In the genomic region with DNA sequence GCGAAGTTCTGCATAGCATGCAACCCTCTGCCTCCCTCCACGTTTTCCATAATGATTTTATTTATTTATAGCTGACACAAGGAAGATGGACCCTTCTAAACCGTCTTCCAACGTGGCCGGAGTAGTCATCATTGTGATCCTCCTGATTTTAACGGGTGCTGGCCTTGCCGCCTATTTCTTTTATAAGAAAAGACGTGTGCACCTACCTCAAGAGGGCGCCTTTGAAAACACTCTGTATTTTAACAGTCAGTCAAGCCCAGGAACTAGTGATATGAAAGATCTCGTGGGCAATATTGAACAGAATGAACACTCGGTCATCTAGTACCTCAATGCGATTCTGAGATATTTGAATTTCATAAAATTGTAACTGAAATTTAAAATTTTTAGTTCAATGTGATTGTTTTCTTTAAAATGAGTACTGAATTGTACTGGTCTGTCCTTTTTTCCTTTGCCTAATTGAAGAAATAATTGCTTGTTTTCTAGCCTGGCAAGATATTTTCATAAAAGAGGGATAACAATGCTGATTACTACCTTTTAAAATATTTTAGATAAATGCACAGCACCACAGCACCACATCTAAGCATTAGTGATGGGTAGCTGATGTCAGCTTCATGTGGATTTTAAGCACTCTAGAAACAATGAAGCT, we compare ENCODE assay signal across 9 cellular contexts. TPM values are rescaled to one million over a fixed set of nuclear protein-coding genes. Genes with fewer than 3 reads are reported as not detected.
DNase-seq lines count a peak whose midpoint lies in the region; ATAC-seq, FAIRE-seq and TF ChIP-seq lines count a peak whose summit lies in the region.
"Had no signal": no experiment of that assay in that cellular context is flagged by ENCODE, and none has a peak within 500 bp of the region (broad histone marks: within the 10 kb centered on the region; RNA-seq: fewer than 3 reads in every experiment).

No MANE protein-coding gene starts in this region.

- CTCF ChIA-PET in HepG2 (lab: Yijun Ruan, JAX; ENCODE audit: low intra/inter-chr PET ratio, low total read pairs): interaction anchor here (1.1 to 1.3 kb wide), 2 partner anchors 305 to 329 kb away, joined by 3 read pairs; no protein-coding TSS in a partner anchor

- no peaks in the 10 kb centered on the region for H3K36me3 Mint-ChIP-seq in stimulated activated effector memory CD8-positive, alpha-beta T cell treated with anti-CD3 and anti-CD28 coated beads, Interleukin-12 subunit alpha, Interleukin-12 subunit beta, amount 100 ng/mL, for 72 hours

- POLR2A ChIA-PET in HepG2 (lab: Yijun Ruan, JAX): no interaction called here

- WGBS in HepG2 (ENCODE audit: low lambda C conversion rate): 4% methylated on average over 12 of the region's 12 CpGs

- in situ Hi-C loops in HepG2 (cut with HindIII; ENCODE audit: extremely low pct_ligation_motif_present, low pct_unique_long_range_greater_than_20kb): loop anchor here (10.0 kb wide), 1 partner anchor 305 kb away; no protein-coding TSS in a partner anchor

- H3K4me2 ChIP-seq in HepG2 (ENCODE audit: low read depth, low read length): no peak overlapping the region

- no peak overlapping the region for H3K4me3 Mint-ChIP-seq in stimulated activated effector memory CD8-positive, alpha-beta T cell treated with anti-CD3 and anti-CD28 coated beads, Interleukin-12 subunit alpha, Interleukin-12 subunit beta, amount 100 ng/mL, for 72 hours

- intact Hi-C loops in breast epithelium (cut with DNase I; ENCODE audit: low total_unique reads): no loop called here
- intact Hi-C loops in HepG2 (cut with micrococcal nuclease; ENCODE audit: unreplicated experiment): loop anchor here (1.0 to 2.0 kb wide), 2 partner anchors 199 to 305 kb away; no protein-coding TSS in a partner anchor

- H3K79me2 ChIP-seq in HepG2 (ENCODE audit: insufficient read depth, low read length): no peaks in the 10 kb centered on the region

- TF ChIP-seq EP300 in HepG2 (IDR thresholded peaks at IDR 0.05; ENCODE audit: low read depth in 2 of 2, low read length in 2 of 2) (no peak), HepG2 (CRISPR knock-in tag; IDR thresholded peaks at IDR 0.05; ENCODE audit: borderline replicate concordance) (no peak)

- no peak overlapping the region for H3K27ac Mint-ChIP-seq in stimulated activated effector memory CD8-positive, alpha-beta T cell treated with anti-CD3 and anti-CD28 coated beads, Interleukin-12 subunit alpha, Interleukin-12 subunit beta, amount 100 ng/mL, for 72 hours

- H3K9ac ChIP-seq in HepG2 (ENCODE audit: insufficient read depth, low read depth, low read length): no peak overlapping the region

- TF ChIP-seq RAD21 in HepG2 (CRISPR knock-in tag; IDR thresholded peaks at IDR 0.05): no peak

- H3K9me3 ChIP-seq in breast epithelium (no peaks in the 10 kb centered on the region), HepG2 (ENCODE audit: low read length) (no peaks in the 10 kb centered on the region)

- peak; percentile 36 for FAIRE-seq in HepG2 (lab: Jason Lieb, UNC)
- FAIRE-seq: A204.1 had no signal

- H2AFZ ChIP-seq in HepG2 (ENCODE audit: low read length): no peak overlapping the region

- TF ChIP-seq POLR2A in breast epithelium (IDR thresholded peaks at IDR 0.05) (no peak), HepG2 (IDR thresholded peaks at IDR 0.05; ENCODE audit: insufficient read depth in 1 of 2, low read depth in 2 of 2, low read length in 2 of 2) (no peak)

- no peaks in the 10 kb centered on the region for H3K4me1 Mint-ChIP-seq in stimulated activated effector memory CD8-positive, alpha-beta T cell treated with anti-CD3 and anti-CD28 coated beads, Interleukin-12 subunit alpha, Interleukin-12 subunit beta, amount 100 ng/mL, for 72 hours

- TF ChIP-seq CTCF in breast epithelium (IDR thresholded peaks at IDR 0.05) (peak in 2 of 3 donors; percentile 28 to 30), HepG2 (CRISPR knock-in tag; IDR thresholded peaks at IDR 0.05) (peak; percentile 54)

- DNase-seq in DMS 273 (lab: John Stamatoyannopoulos, UW; ENCODE audit: unreplicated experiment) (peak; percentile 54), DMS 273 treated with DMSO at 0.1 percent for 48 hours (lab: John Stamatoyannopoulos, UW) (no peak), H7 (peak; percentile 23), NCI-H748 treated with DMSO at 0.1 percent for 48 hours (lab: John Stamatoyannopoulos, UW) (peak; percentile 52), breast epithelium (ENCODE audit: low spot score in 2 of 2) (no peak), HepG2 (ENCODE audit: low spot score) (peak; percentile 47)
- DNase-seq in stimulated activated effector memory CD8-positive, alpha-beta T cell treated with anti-CD3 and anti-CD28 coated beads, Interleukin-12 subunit alpha, Interleukin-12 subunit beta, amount 100 ng/mL, for 72 hours (ENCODE audit: low spot score in 2 of 2): no peak

- ATAC-seq in HepG2 (peak; percentile 66), GM19324 (IDR thresholded peaks at IDR 0.05; ENCODE audit: low FRiP score, unreplicated experiment) (no peak)
- ATAC-seq in stimulated activated effector memory CD8-positive, alpha-beta T cell treated with anti-CD3 and anti-CD28 coated beads, Interleukin-12 subunit alpha, Interleukin-12 subunit beta, amount 100 ng/mL, for 72 hours: no peak

- no peaks in the 10 kb centered on the region for H3K36me3 ChIP-seq in H7 (replicated peaks; ENCODE audit: control insufficient read depth, insufficient read depth, low read length)
- no peaks in the 10 kb centered on the region for H3K36me3 ChIP-seq in breast epithelium
- H3K36me3 ChIP-seq in HepG2 (replicated peaks in 1 of 2; ENCODE audit: control insufficient read depth in 1 of 2, insufficient read depth in 2 of 2, low read length in 2 of 2): no peaks in the 10 kb centered on the region

- BruUV-seq in HepG2 (replicated peaks; lab: Mats Ljungman, UMichigan): no TSS peak

- H3K27me3 ChIP-seq in H7 (ENCODE audit: control insufficient read depth, insufficient read depth, low read length): no peaks in the 10 kb centered on the region
- H3K27me3 ChIP-seq in breast epithelium: no peaks in the 10 kb centered on the region
- peaks cover 0 to 7% of the 10 kb centered on the region in 2 experiments; a peak in 1 of 5 replicates for H3K27me3 ChIP-seq in HepG2 (ENCODE audit: control insufficient read depth in 1 of 2, insufficient read depth in 2 of 2, low read length in 2 of 2)

- no peak overlapping the region for H3K27ac ChIP-seq in breast epithelium
- no peak overlapping the region for H3K27ac ChIP-seq in HepG2 (ENCODE audit: extremely low read length, insufficient read depth, low read length)

- H3K4me3 ChIP-seq in H7 (ENCODE audit: insufficient read depth, low read depth, low read length) (no peak overlapping the region), breast epithelium (no peak overlapping the region), HepG2 (replicated peaks in 1 of 3; ENCODE audit: insufficient read depth in 1 of 3, low read depth in 2 of 3, low read length in 3 of 3) (no peak overlapping the region)

- H3K4me1 ChIP-seq in breast epithelium: no peaks in the 10 kb centered on the region
- H3K4me1 ChIP-seq in HepG2 (ENCODE audit: insufficient read depth, low read length): no peaks in the 10 kb centered on the region

- H3K9me3 Mint-ChIP-seq in stimulated activated effector memory CD8-positive, alpha-beta T cell treated with anti-CD3 and anti-CD28 coated beads, Interleukin-12 subunit alpha, Interleukin-12 subunit beta, amount 100 ng/mL, for 72 hours: no peaks in the 10 kb centered on the region

- 0 out of 2 replicates have a peak, but pooled peaks cover 2% of the 10 kb centered on the region for H4K20me1 ChIP-seq in HepG2 (ENCODE audit: insufficient read depth, low read length)

TF ChIP-seq in HepG2, 621 proteins besides CTCF, POLR2A, EP300 and RAD21 (continues in another document):
- TF ChIP-seq REXO4 (CRISPR knock-in tag; IDR thresholded peaks at IDR 0.05; ENCODE audit: borderline replicate concordance) (no peak), ATRX (CRISPR knock-in tag; IDR thresholded peaks at IDR 0.05; ENCODE audit: borderline replicate concordance) (no peak)

RNA-seq across cellular contexts. Expression of a gene that starts 41.5 kb away (rescaled TPM):
- 0.03 TPM in 1 of 2 replicates, not detected in the other for total RNA-seq in H7 (2014; rRNA removed; shearing (Covaris generic))
- total RNA-seq in breast epithelium: under 1 TPM; under 0.01 to 0.88 (median 0.16) TPM
- total RNA-seq in HepG2 (2016; rRNA removed; fragmentation: Illumina TruSeq; extraction: Trizol): not detected in 2 replicates
- not detected in 2 replicates for total RNA-seq in HepG2 (2016; cell fraction: cytosol; rRNA removed; fragmentation: Illumina TruSeq; extraction: Trizol; ENCODE audit: low read depth)
- total RNA-seq in HepG2 (2016; cell fraction: insoluble cytoplasmic fraction; rRNA removed; fragmentation: Illumina TruSeq; extraction: Trizol): not detected in 2 replicates
- not detected in 2 replicates for total RNA-seq in HepG2 (2016; cell fraction: membrane; rRNA removed; fragmentation: Illumina TruSeq; extraction: Trizol)
- total RNA-seq in HepG2 (2016; cell fraction: nucleus; rRNA removed; fragmentation: Illumina TruSeq; extraction: Trizol): not detected in 2 replicates
- not detected in 2 replicates for polyA plus RNA-seq in HepG2 (2011; rRNA removed)
- not detected in 2 replicates for polyA plus RNA-seq in HepG2 (2011; cell fraction: cytosol; rRNA removed)
- polyA plus RNA-seq in HepG2 (2011; cell fraction: nucleus; rRNA removed): not detected in 2 replicates
- polyA plus RNA-seq in HepG2 (2012): not detected in 2 replicates
- polyA plus RNA-seq in HepG2 (2016; cell fraction: cytosol; fragmentation: Illumina TruSeq; extraction: Trizol; ENCODE audit: low read depth): not detected in 2 replicates
- polyA plus RNA-seq in HepG2 (2016; cell fraction: insoluble cytoplasmic fraction; fragmentation: Illumina TruSeq; extraction: Trizol; ENCODE audit: low read depth): not detected in 2 replicates
- polyA plus RNA-seq in HepG2 (2016; cell fraction: membrane; fragmentation: Illumina TruSeq; extraction: Trizol; ENCODE audit: low read depth): not detected in 2 replicates
- polyA plus RNA-seq in HepG2 (2016; cell fraction: nucleus; fragmentation: Illumina TruSeq; extraction: Trizol; ENCODE audit: insufficient read depth, low read depth): not detected in 2 replicates
- not detected in 2 replicates for polyA minus RNA-seq in HepG2 (2011; rRNA and poly(A)+ RNA removed; ENCODE audit: low replicate concordance)
- not detected in 2 replicates for polyA minus RNA-seq in HepG2 (2011; cell fraction: cytosol; rRNA and poly(A)+ RNA removed)
- polyA minus RNA-seq in HepG2 (2011; cell fraction: nucleus; rRNA and poly(A)+ RNA removed): not detected in 2 replicates

Comparison
In these comparisons a context has a peak if more than half of its experiments do, and no peak if none do; other contexts are left out.
1. DNase-seq: peak in DMS 273 (single experiment), H7 (single experiment), NCI-H748 treated with DMSO at 0.1 percent for 48 hours (single experiment) and HepG2 (single experiment); none in DMS 273 treated with DMSO at 0.1 percent for 48 hours (single experiment), breast epithelium (0 of 2) and stimulated activated effector memory CD8-positive, alpha-beta T cell treated with anti-CD3 and anti-CD28 coated beads, Interleukin-12 subunit alpha, Interleukin-12 subunit beta, amount 100 ng/mL, for 72 hours (0 of 2).